In genomic region chr15:49888727-49889126, GRCh38 we compare ENCODE assay signal across 29 cellular contexts.
"Had no signal": no experiment of that assay in that cellular context is flagged by ENCODE, and none has a peak within 500 bp of the region (broad histone marks: within the 10 kb centered on the region; RNA-seq: fewer than 3 reads in every experiment).

No MANE protein-coding gene starts in this region.

- H3K9ac ChIP-seq: parathyroid adenoma had no signal

- DNase-seq: activated CD4-positive, alpha-beta T cell treated with anti-CD3 and anti-CD28 coated beads for 4 hours; activated CD4-positive, alpha-beta T cell treated with anti-CD3 and anti-CD28 coated beads, Interleukin-2, amount 50 U/mL, for 4 hours; activated effector memory CD4-positive, alpha-beta T cell treated with Interleukin-2 at 50 U/mL for 16 hours; activated naive CD4-positive, alpha-beta T cell treated with Interleukin-2 at 50 U/mL for 16 hours; aorta; body of pancreas; effector memory CD8-positive, alpha-beta T cell; heart left ventricle; hypothalamus; immature natural killer cell; kidney; left colon; midbrain; naive thymus-derived CD4-positive, alpha-beta T cell; nucleus accumbens; psoas muscle; spleen; stimulated activated naive CD8-positive, alpha-beta T cell treated with anti-CD3 and anti-CD28 coated beads, Interleukin-15, Interleukin-2, amounts not matched to agents 100 U/mL and 50 U/mL, for 24 hours; substantia nigra; SW 1271; T-helper 9 cell; thyroid gland; upper lobe of left lung had no signal

- H2AFZ ChIP-seq: parathyroid adenoma had no signal

- H3K27ac ChIP-seq: body of pancreas, cardiac muscle cell, coronary artery, parathyroid adenoma, psoas muscle, right atrium auricular region, spleen, upper lobe of left lung, VCaP had no signal

- H3K9me3 ChIP-seq: adrenal gland, body of pancreas, psoas muscle, right atrium auricular region, spleen, thyroid gland, upper lobe of left lung had no signal

- H3K4me1 ChIP-seq: body of pancreas, heart left ventricle, parathyroid adenoma, psoas muscle, right atrium auricular region, spleen, thyroid gland, upper lobe of left lung had no signal

- H3K4me3 ChIP-seq: adrenal gland, body of pancreas, cardiac muscle cell, coronary artery, heart left ventricle, psoas muscle, right atrium auricular region, spleen, thyroid gland, upper lobe of left lung had no signal

- H3K27me3 ChIP-seq: adrenal gland, body of pancreas, cardiac muscle cell, heart left ventricle, right atrium auricular region, spleen, thyroid gland, upper lobe of left lung had no signal

- ATAC-seq: body of pancreas; effector memory CD8-positive, alpha-beta T cell; heart left ventricle; left colon; naive thymus-derived CD4-positive, alpha-beta T cell; psoas muscle; stimulated activated naive CD8-positive, alpha-beta T cell treated with anti-CD3 and anti-CD28 coated beads, Interleukin-15, Interleukin-2, amounts not matched to agents 100 U/mL and 50 U/mL, for 24 hours had no signal

- H3K36me3 ChIP-seq: adrenal gland, cardiac muscle cell, right atrium auricular region, thyroid gland, upper lobe of left lung had no signal

- H3K79me2 ChIP-seq: parathyroid adenoma had no signal
